In the genomic region with DNA sequence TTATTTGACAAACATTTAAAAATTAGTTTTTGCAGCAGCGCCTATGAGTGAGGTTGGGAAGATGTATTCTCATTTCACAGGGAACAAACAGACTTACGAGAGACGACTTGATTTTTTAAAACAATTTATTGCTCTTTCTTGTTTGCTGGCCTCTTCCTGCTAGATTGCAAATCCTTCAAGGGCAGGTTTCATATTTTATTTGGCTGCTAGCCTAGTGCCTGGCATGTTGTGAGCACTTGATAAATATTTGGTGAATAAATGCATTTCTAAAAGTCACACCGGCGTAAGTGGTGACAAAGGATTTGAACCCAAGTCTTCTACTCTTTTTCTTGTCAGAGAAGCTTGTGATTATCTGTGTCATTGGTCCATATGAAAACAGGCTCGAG, we compare ENCODE assay signal across 8 cellular contexts. TPM values are rescaled to one million over a fixed set of nuclear protein-coding genes. Genes with fewer than 3 reads are reported as not detected.
DNase-seq lines count a peak whose midpoint lies in the region; ATAC-seq lines count a peak whose summit lies in the region.

No MANE protein-coding gene starts in this region.

- H3K9me3 Mint-ChIP-seq in activated naive CD4-positive, alpha-beta T cell treated with anti-CD3 and anti-CD28 coated beads, Interleukin-2, amount 50 U/mL, for 72 hours, result no peaks in the 10 kb centered on the region
- H3K9me3 Mint-ChIP-seq in stimulated activated naive B cell treated with anti-CD40 and anti-IgM and Interleukin-4, amounts not matched to agents 10 μg/mL and 1 μg/mL and 100 μg/mL, for 72 hours, result peaks cover 0 to 5% of the 10 kb centered on the region in 2 donors

- peaks cover 5 to 15% of the 10 kb centered on the region in 2 donors for H3K36me3 Mint-ChIP-seq in activated naive CD4-positive, alpha-beta T cell treated with anti-CD3 and anti-CD28 coated beads, Interleukin-2, amount 50 U/mL, for 72 hours
- H3K36me3 Mint-ChIP-seq in stimulated activated naive B cell treated with anti-CD40 and anti-IgM and Interleukin-4, amounts not matched to agents 10 μg/mL and 1 μg/mL and 100 μg/mL, for 72 hours, result peaks cover 11 to 26% of the 10 kb centered on the region in 2 donors

- H3K27ac Mint-ChIP-seq in activated naive CD4-positive, alpha-beta T cell treated with anti-CD3 and anti-CD28 coated beads, Interleukin-2, amount 50 U/mL, for 72 hours, result peak overlapping the region; percentile 90 to 97
- peak overlapping the region; percentile 99 for H3K27ac Mint-ChIP-seq in stimulated activated naive B cell treated with anti-CD40 and anti-IgM and Interleukin-4, amounts not matched to agents 10 μg/mL and 1 μg/mL and 100 μg/mL, for 72 hours

- H3K27me3 Mint-ChIP-seq in stimulated activated naive B cell treated with anti-CD40 and anti-IgM and Interleukin-4, amounts not matched to agents 10 μg/mL and 1 μg/mL and 100 μg/mL, for 72 hours, result peaks cover 0 to 1% of the 10 kb centered on the region in 2 donors

- peak overlapping the region; percentile 92 to 97 for H3K4me3 Mint-ChIP-seq in stimulated activated naive B cell treated with anti-CD40 and anti-IgM and Interleukin-4, amounts not matched to agents 10 μg/mL and 1 μg/mL and 100 μg/mL, for 72 hours

- peak; percentile 7 for DNase-seq in NCI-H2196 (lab: John Stamatoyannopoulos, UW; ENCODE audit: unreplicated experiment)
- no peak for DNase-seq in NCI-H2196 treated with DMSO at 0.1 percent for 48 hours (lab: John Stamatoyannopoulos, UW; ENCODE audit: unreplicated experiment)
- no peak for DNase-seq in activated naive CD4-positive, alpha-beta T cell treated with anti-CD3 and anti-CD28 coated beads, Interleukin-2, amount 50 U/mL, for 72 hours (ENCODE audit: low spot score in 2 of 2)
- DNase-seq in iris pigment epithelial cell (ENCODE audit: low read depth), result peak; percentile 15
- DNase-seq in stimulated activated naive B cell treated with anti-CD40 and anti-IgM and Interleukin-4, amounts not matched to agents 10 μg/mL and 1 μg/mL and 100 μg/mL, for 72 hours, result no peak
- no peak for DNase-seq in cortex of kidney (lab: John Stamatoyannopoulos, UW)
- DNase-seq in AG08395 (ENCODE audit: low spot score), result no peak
- DNase-seq in hepatic stellate cell (ENCODE audit: low spot score), result no peak

- no peak for ATAC-seq in activated naive CD4-positive, alpha-beta T cell treated with anti-CD3 and anti-CD28 coated beads, Interleukin-2, amount 50 U/mL, for 72 hours
- ATAC-seq in stimulated activated naive B cell treated with anti-CD40 and anti-IgM and Interleukin-4, amounts not matched to agents 10 μg/mL and 1 μg/mL and 100 μg/mL, for 72 hours (replicated peaks), result no peak

- H3K4me1 Mint-ChIP-seq in stimulated activated naive B cell treated with anti-CD40 and anti-IgM and Interleukin-4, amounts not matched to agents 10 μg/mL and 1 μg/mL and 100 μg/mL, for 72 hours, result peaks cover 35 to 43% of the 10 kb centered on the region in 2 donors

RNA-seq across cellular contexts. Expression of a gene that starts 1.4 kb away (rescaled TPM):
- 10 to 100 TPM; 48.2 to 51.9 TPM for total RNA-seq in activated naive CD4-positive, alpha-beta T cell treated with anti-CD3 and anti-CD28 coated beads, Interleukin-2, amount 50 U/mL, for 72 hours

RNA-seq across cellular contexts. Expression of a gene that starts 8.8 kb away (rescaled TPM):
- 100 to 1,000 TPM in 1 of 2 donors, 10 to 100 TPM in 1; 83.3 to 126 TPM for total RNA-seq in activated naive CD4-positive, alpha-beta T cell treated with anti-CD3 and anti-CD28 coated beads, Interleukin-2, amount 50 U/mL, for 72 hours

RNA-seq across cellular contexts. Expression of a gene that starts 37.2 kb away (rescaled TPM):
- 10 to 100 TPM; 14.4 to 17.2 TPM for total RNA-seq in activated naive CD4-positive, alpha-beta T cell treated with anti-CD3 and anti-CD28 coated beads, Interleukin-2, amount 50 U/mL, for 72 hours

Comparison
In these comparisons a context has a peak if more than half of its experiments do, and no peak if none do; other contexts are left out.
1. DNase-seq: peak in NCI-H2196 (single experiment) and iris pigment epithelial cell (single experiment); none in NCI-H2196 treated with DMSO at 0.1 percent for 48 hours (single experiment), activated naive CD4-positive, alpha-beta T cell treated with anti-CD3 and anti-CD28 coated beads, Interleukin-2, amount 50 U/mL, for 72 hours (0 of 2), stimulated activated naive B cell treated with anti-CD40 and anti-IgM and Interleukin-4, amounts not matched to agents 10 μg/mL and 1 μg/mL and 100 μg/mL, for 72 hours (single experiment), cortex of kidney (single experiment), AG08395 (single experiment) and hepatic stellate cell (single experiment).